In genomic region chr6:20826378-20826777, GRCh38 we compare ENCODE assay signal across 1 cellular context.
TF ChIP-seq lines count a peak whose summit lies in the region.

No MANE protein-coding gene starts in this region.

TF ChIP-seq in K562, 482 proteins besides CTCF, POLR2A, EP300 and RAD21 (continued from another document and continues in another):
- TF ChIP-seq MTA2 (IDR thresholded peaks at IDR 0.05; ENCODE audit: low read depth) (peak; percentile 47; the same call in 1 of the 2 replicates), ELF1 (tag; IDR thresholded peaks at IDR 0.05) (no peak), BDP1 (IDR thresholded peaks at IDR 0.05; ENCODE audit: insufficient read depth, insufficient read length) (no peak), ZNF395 (CRISPR knock-in tag; IDR thresholded peaks at IDR 0.05) (no peak), STAT6 (CRISPR knock-in tag; IDR thresholded peaks at IDR 0.05) (no peak), MITF (IDR thresholded peaks at IDR 0.05) (peak; percentile 59; the same call in 1 of the 2 replicates), BCLAF1 (IDR thresholded peaks at IDR 0.05; ENCODE audit: borderline replicate concordance in 1 of 2, control insufficient read depth in 1 of 2, low read depth in 2 of 2, low read length in 1 of 2) (no peak), ZBTB17 (CRISPR knock-in tag; IDR thresholded peaks at IDR 0.05) (no peak), ZNF695 (CRISPR knock-in tag; IDR thresholded peaks at IDR 0.05) (no peak), ZNF431 (CRISPR knock-in tag; IDR thresholded peaks at IDR 0.05) (no peak), HDAC1 (IDR thresholded peaks at IDR 0.05) (0 out of 4 replicates have a peak, but pooled peaks of 1 of the 2 experiments have one; percentile 40), ZNF398 (CRISPR knock-in tag; IDR thresholded peaks at IDR 0.05) (no peak), CCNT2 (IDR thresholded peaks at IDR 0.05; ENCODE audit: borderline replicate concordance, extremely low read depth, insufficient read length, low read depth, low read length) (peak; percentile 29), TAF9B (IDR thresholded peaks at IDR 0.05; ENCODE audit: partially characterized antibody) (peak; percentile 43), CBFA2T2 (conservative IDR thresholded peaks at IDR 0.05) (peak; percentile 77), BACH1 (tag; IDR thresholded peaks at IDR 0.05) (no peak), MED1 (CRISPR knock-in tag; IDR thresholded peaks at IDR 0.05; ENCODE audit: borderline replicate concordance) (no peak), OTX1 (CRISPR knock-in tag; IDR thresholded peaks at IDR 0.05) (no peak), RCOR1 (IDR thresholded peaks at IDR 0.05; ENCODE audit: borderline replicate concordance in 1 of 2, low read depth in 2 of 2, low read length in 2 of 2) (peak in 1 of 2 experiments; percentile 61; a peak in 1 of 4 replicates), ARID1B (IDR thresholded peaks at IDR 0.05) (peak; percentile 89), SRF (CRISPR knock-in tag; IDR thresholded peaks at IDR 0.05) (no peak), ZNF263 (CRISPR knock-in tag; IDR thresholded peaks at IDR 0.05; ENCODE audit: borderline replicate concordance) (no peak), PHB2 (IDR thresholded peaks at IDR 0.05; ENCODE audit: low read depth) (no peak), KDM1A (IDR thresholded peaks at IDR 0.05) (peak; percentile 58 to 70; a peak in 3 of 4 replicates), ZNF766 (CRISPR knock-in tag; conservative IDR thresholded peaks at IDR 0.05) (no peak), TEAD1 (CRISPR knock-in tag; IDR thresholded peaks at IDR 0.05) (no peak), RNF2 (IDR thresholded peaks at IDR 0.05) (no peak)
- TF ChIP-seq, protein P1, sequence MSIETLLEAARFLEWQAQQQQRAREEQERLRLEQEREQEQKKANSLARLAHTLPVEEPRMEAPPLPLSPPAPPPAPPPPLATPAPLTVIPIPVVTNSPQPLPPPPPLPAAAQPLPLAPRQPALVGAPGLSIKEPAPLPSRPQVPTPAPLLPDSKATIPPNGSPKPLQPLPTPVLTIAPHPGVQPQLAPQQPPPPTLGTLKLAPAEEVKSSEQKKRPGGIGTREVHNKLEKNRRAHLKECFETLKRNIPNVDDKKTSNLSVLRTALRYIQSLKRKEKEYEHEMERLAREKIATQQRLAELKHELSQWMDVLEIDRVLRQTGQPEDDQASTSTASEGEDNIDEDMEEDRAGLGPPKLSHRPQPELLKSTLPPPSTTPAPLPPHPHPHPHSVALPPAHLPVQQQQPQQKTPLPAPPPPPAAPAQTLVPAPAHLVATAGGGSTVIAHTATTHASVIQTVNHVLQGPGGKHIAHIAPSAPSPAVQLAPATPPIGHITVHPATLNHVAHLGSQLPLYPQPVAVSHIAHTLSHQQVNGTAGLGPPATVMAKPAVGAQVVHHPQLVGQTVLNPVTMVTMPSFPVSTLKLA (conservative IDR thresholded peaks at IDR 0.05): peak; percentile 69 to 76
- TF ChIP-seq, protein P2, sequence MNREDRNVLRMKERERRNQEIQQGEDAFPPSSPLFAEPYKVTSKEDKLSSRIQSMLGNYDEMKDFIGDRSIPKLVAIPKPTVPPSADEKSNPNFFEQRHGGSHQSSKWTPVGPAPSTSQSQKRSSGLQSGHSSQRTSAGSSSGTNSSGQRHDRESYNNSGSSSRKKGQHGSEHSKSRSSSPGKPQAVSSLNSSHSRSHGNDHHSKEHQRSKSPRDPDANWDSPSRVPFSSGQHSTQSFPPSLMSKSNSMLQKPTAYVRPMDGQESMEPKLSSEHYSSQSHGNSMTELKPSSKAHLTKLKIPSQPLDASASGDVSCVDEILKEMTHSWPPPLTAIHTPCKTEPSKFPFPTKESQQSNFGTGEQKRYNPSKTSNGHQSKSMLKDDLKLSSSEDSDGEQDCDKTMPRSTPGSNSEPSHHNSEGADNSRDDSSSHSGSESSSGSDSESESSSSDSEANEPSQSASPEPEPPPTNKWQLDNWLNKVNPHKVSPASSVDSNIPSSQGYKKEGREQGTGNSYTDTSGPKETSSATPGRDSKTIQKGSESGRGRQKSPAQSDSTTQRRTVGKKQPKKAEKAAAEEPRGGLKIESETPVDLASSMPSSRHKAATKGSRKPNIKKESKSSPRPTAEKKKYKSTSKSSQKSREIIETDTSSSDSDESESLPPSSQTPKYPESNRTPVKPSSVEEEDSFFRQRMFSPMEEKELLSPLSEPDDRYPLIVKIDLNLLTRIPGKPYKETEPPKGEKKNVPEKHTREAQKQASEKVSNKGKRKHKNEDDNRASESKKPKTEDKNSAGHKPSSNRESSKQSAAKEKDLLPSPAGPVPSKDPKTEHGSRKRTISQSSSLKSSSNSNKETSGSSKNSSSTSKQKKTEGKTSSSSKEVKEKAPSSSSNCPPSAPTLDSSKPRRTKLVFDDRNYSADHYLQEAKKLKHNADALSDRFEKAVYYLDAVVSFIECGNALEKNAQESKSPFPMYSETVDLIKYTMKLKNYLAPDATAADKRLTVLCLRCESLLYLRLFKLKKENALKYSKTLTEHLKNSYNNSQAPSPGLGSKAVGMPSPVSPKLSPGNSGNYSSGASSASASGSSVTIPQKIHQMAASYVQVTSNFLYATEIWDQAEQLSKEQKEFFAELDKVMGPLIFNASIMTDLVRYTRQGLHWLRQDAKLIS (CRISPR knock-in tag; IDR thresholded peaks at IDR 0.05): no peak
- TF ChIP-seq, protein P3, sequence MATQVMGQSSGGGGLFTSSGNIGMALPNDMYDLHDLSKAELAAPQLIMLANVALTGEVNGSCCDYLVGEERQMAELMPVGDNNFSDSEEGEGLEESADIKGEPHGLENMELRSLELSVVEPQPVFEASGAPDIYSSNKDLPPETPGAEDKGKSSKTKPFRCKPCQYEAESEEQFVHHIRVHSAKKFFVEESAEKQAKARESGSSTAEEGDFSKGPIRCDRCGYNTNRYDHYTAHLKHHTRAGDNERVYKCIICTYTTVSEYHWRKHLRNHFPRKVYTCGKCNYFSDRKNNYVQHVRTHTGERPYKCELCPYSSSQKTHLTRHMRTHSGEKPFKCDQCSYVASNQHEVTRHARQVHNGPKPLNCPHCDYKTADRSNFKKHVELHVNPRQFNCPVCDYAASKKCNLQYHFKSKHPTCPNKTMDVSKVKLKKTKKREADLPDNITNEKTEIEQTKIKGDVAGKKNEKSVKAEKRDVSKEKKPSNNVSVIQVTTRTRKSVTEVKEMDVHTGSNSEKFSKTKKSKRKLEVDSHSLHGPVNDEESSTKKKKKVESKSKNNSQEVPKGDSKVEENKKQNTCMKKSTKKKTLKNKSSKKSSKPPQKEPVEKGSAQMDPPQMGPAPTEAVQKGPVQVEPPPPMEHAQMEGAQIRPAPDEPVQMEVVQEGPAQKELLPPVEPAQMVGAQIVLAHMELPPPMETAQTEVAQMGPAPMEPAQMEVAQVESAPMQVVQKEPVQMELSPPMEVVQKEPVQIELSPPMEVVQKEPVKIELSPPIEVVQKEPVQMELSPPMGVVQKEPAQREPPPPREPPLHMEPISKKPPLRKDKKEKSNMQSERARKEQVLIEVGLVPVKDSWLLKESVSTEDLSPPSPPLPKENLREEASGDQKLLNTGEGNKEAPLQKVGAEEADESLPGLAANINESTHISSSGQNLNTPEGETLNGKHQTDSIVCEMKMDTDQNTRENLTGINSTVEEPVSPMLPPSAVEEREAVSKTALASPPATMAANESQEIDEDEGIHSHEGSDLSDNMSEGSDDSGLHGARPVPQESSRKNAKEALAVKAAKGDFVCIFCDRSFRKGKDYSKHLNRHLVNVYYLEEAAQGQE (CRISPR knock-in tag; IDR thresholded peaks at IDR 0.05; ENCODE audit: low read depth): no peak
- TF ChIP-seq, protein P4, sequence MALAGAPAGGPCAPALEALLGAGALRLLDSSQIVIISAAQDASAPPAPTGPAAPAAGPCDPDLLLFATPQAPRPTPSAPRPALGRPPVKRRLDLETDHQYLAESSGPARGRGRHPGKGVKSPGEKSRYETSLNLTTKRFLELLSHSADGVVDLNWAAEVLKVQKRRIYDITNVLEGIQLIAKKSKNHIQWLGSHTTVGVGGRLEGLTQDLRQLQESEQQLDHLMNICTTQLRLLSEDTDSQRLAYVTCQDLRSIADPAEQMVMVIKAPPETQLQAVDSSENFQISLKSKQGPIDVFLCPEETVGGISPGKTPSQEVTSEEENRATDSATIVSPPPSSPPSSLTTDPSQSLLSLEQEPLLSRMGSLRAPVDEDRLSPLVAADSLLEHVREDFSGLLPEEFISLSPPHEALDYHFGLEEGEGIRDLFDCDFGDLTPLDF (CRISPR knock-in tag; IDR thresholded peaks at IDR 0.05): no peak
